Comparison of ENCODE assay signal across 29 cellular contexts in the genomic region with DNA sequence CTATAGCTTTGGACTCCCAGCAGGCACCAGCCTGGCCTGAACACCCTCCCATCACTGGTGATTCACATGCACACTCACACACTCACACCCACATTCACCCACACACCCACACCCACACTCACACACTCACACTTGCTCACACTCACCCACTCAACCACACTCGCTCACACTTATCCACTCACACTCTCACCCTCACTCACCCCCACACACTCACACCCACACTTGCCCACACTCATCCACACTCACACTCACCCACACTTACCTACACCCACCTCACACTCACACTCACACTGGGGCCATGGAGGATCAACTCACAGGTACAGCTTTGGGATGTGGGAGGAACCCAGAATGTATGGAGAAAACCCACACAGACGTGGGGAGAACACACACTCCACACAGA.
"Had no signal": no experiment of that assay in that cellular context is flagged by ENCODE, and none has a peak within 500 bp of the region (broad histone marks: within the 10 kb centered on the region; RNA-seq: fewer than 3 reads in every experiment).

No MANE protein-coding gene starts in this region.

- H3K4me1 Mint-ChIP-seq: activated CD4-positive, alpha-beta memory T cell treated with anti-CD3 and anti-CD28 coated beads, Interleukin-2, amount 10 ng/mL, durations not matched to agents 7 days and 5 days; activated CD4-positive, alpha-beta T cell treated with anti-CD3 and anti-CD28 coated beads for 36 hours; activated CD4-positive, alpha-beta T cell treated with anti-CD3 and anti-CD28 coated beads, Interleukin-2, amount 10 ng/mL, durations not matched to agents 7 days and 5 days; activated naive CD4-positive, alpha-beta T cell treated with anti-CD3 and anti-CD28 coated beads, Interleukin-2, amount 10 ng/mL, durations not matched to agents 7 days and 5 days; T-helper 17 cell had no signal

- H3K4me3 ChIP-seq: colonic mucosa had no signal

- H3K27ac Mint-ChIP-seq: activated CD4-positive, alpha-beta memory T cell treated with anti-CD3 and anti-CD28 coated beads, Interleukin-2, amount 10 ng/mL, durations not matched to agents 7 days and 5 days; activated CD4-positive, alpha-beta T cell treated with anti-CD3 and anti-CD28 coated beads for 36 hours; activated CD4-positive, alpha-beta T cell treated with anti-CD3 and anti-CD28 coated beads, Interleukin-2, amount 10 ng/mL, durations not matched to agents 7 days and 5 days; activated naive CD4-positive, alpha-beta T cell treated with anti-CD3 and anti-CD28 coated beads, Interleukin-2, amount 10 ng/mL, durations not matched to agents 7 days and 5 days; activated naive CD4-positive, alpha-beta T cell treated with anti-CD3 and anti-CD28 coated beads, Interleukin-2, amount 50 U/mL, for 72 hours; activated T-cell treated with anti-CD3 and anti-CD28 coated beads, Interleukin-2, amount 50 U/mL, for 24 hours; activated T-cell treated with anti-CD3 and anti-CD28 coated beads, Interleukin-2, amount 50 U/mL, for 72 hours; endodermal cell; T-helper 17 cell had no signal

- H3K36me3 Mint-ChIP-seq: activated naive CD4-positive, alpha-beta T cell treated with anti-CD3 and anti-CD28 coated beads, Interleukin-2, amount 10 ng/mL, durations not matched to agents 7 days and 5 days; activated naive CD4-positive, alpha-beta T cell treated with anti-CD3 and anti-CD28 coated beads, Interleukin-2, amount 50 U/mL, for 72 hours had no signal

- H3K4me1 ChIP-seq: colonic mucosa had no signal

- ATAC-seq: activated CD4-positive, alpha-beta T cell treated with anti-CD3 and anti-CD28 coated beads for 36 hours; activated naive CD4-positive, alpha-beta T cell treated with anti-CD3 and anti-CD28 coated beads, Interleukin-2, amount 50 U/mL, for 72 hours; activated T-cell treated with anti-CD3 and anti-CD28 coated beads, Interleukin-2, amount 50 U/mL, for 72 hours; esophagus mucosa; T-helper 17 cell had no signal

- H3K9me3 ChIP-seq: colonic mucosa had no signal

- H3K9me3 Mint-ChIP-seq: activated CD4-positive, alpha-beta memory T cell treated with anti-CD3 and anti-CD28 coated beads, Interleukin-2, amount 10 ng/mL, durations not matched to agents 7 days and 5 days had no signal

- DNase-seq: activated CD4-positive, alpha-beta memory T cell treated with anti-CD3 and anti-CD28 coated beads, Interleukin-2, amount 10 ng/mL, durations not matched to agents 7 days and 5 days; activated CD4-positive, alpha-beta T cell treated with anti-CD3 and anti-CD28 coated beads for 36 hours; activated CD4-positive, alpha-beta T cell treated with anti-CD3 and anti-CD28 coated beads, Interleukin-2, amount 10 ng/mL, durations not matched to agents 7 days and 5 days; activated CD4-positive, alpha-beta T cell treated with anti-CD3 and anti-CD28 coated beads, Interleukin-2, amount 50 U/mL, for 4 hours; activated CD4-positive, CD25-positive, alpha-beta regulatory T cell; activated CD4-positive, CD25-positive, alpha-beta regulatory T cell treated with anti-CD3 and anti-CD28 coated beads, Interleukin-2, amount 50 U/mL, for 72 hours; activated CD8-positive, alpha-beta memory T cell treated with anti-CD3 and anti-CD28 coated beads, Interleukin-2, amount 50 U/mL, for 48 hours; activated gamma-delta T cell; activated naive CD4-positive, alpha-beta T cell; activated naive CD4-positive, alpha-beta T cell treated with anti-CD3 and anti-CD28 coated beads, Interleukin-2, amount 10 ng/mL, durations not matched to agents 7 days and 5 days; activated T-cell treated with anti-CD3 and anti-CD28 coated beads for 4 hours; activated T-cell treated with anti-CD3 and anti-CD28 coated beads, Interleukin-2, amount 50 U/mL, for 24 hours; activated T-cell treated with anti-CD3 and anti-CD28 coated beads, Interleukin-2, amount 50 U/mL, for 72 hours; amniotic stem cell; anterior cingulate cortex; brain microvascular endothelial cell; central memory CD4-positive, alpha-beta T cell; cerebellar nuclear complex; colonic mucosa; effector memory CD4-positive, alpha-beta T cell; endodermal cell; foreskin fibroblast; head of caudate nucleus; T-helper 1 cell; T-helper 17 cell had no signal

- H3K36me3 ChIP-seq: brain microvascular endothelial cell, colonic mucosa had no signal

- H3K4me3 Mint-ChIP-seq: activated CD4-positive, alpha-beta memory T cell treated with anti-CD3 and anti-CD28 coated beads, Interleukin-2, amount 10 ng/mL, durations not matched to agents 7 days and 5 days; activated CD4-positive, alpha-beta T cell treated with anti-CD3 and anti-CD28 coated beads for 36 hours; activated CD4-positive, alpha-beta T cell treated with anti-CD3 and anti-CD28 coated beads, Interleukin-2, amount 10 ng/mL, durations not matched to agents 7 days and 5 days; activated naive CD4-positive, alpha-beta T cell treated with anti-CD3 and anti-CD28 coated beads, Interleukin-2, amount 10 ng/mL, durations not matched to agents 7 days and 5 days; activated T-cell treated with anti-CD3 and anti-CD28 coated beads, Interleukin-2, amount 50 U/mL, for 24 hours; activated T-cell treated with anti-CD3 and anti-CD28 coated beads, Interleukin-2, amount 50 U/mL, for 72 hours; endodermal cell; T-helper 17 cell had no signal

- H3K27ac ChIP-seq: brain microvascular endothelial cell, colonic mucosa had no signal

- FAIRE-seq: astrocyte, frontal cortex had no signal

- H3K27me3 ChIP-seq: brain microvascular endothelial cell, colonic mucosa had no signal

- H3K27me3 Mint-ChIP-seq: activated CD4-positive, alpha-beta memory T cell treated with anti-CD3 and anti-CD28 coated beads, Interleukin-2, amount 10 ng/mL, durations not matched to agents 7 days and 5 days; activated CD4-positive, alpha-beta T cell treated with anti-CD3 and anti-CD28 coated beads for 36 hours; activated CD4-positive, alpha-beta T cell treated with anti-CD3 and anti-CD28 coated beads, Interleukin-2, amount 10 ng/mL, durations not matched to agents 7 days and 5 days; activated naive CD4-positive, alpha-beta T cell treated with anti-CD3 and anti-CD28 coated beads, Interleukin-2, amount 10 ng/mL, durations not matched to agents 7 days and 5 days; activated T-cell treated with anti-CD3 and anti-CD28 coated beads, Interleukin-2, amount 50 U/mL, for 24 hours; T-helper 17 cell had no signal
